ENCODE assay signal across 8 cellular contexts in genomic region chr11:61972796-61973602, GRCh38. TPM values are rescaled to one million over a fixed set of nuclear protein-coding genes. Genes with fewer than 3 reads are reported as not detected.
DNase-seq lines count a peak whose midpoint lies in the region; ATAC-seq, FAIRE-seq and TF ChIP-seq lines count a peak whose summit lies in the region.

No MANE protein-coding gene starts in this region.

- no peaks in the 10 kb centered on the region for H3K36me3 Mint-ChIP-seq in neural progenitor cell

- H3K27me3 Mint-ChIP-seq in neural progenitor cell (ENCODE audit: insufficient read depth, low read depth) = peaks cover 4% of the 10 kb centered on the region

- no peaks in the 10 kb centered on the region for H3K9me3 ChIP-seq in OCI-LY3 (ENCODE audit: insufficient read depth, low read length)
- no peaks in the 10 kb centered on the region for H3K9me3 ChIP-seq in endothelial cell of umbilical vein (replicated peaks; ENCODE audit: control insufficient read depth, insufficient read depth, low read length)
- no peaks in the 10 kb centered on the region for H3K9me3 ChIP-seq in neural progenitor cell (ENCODE audit: low read depth)

- no TSS peak for BruUV-seq in endothelial cell of umbilical vein (replicated peaks; lab: Mats Ljungman, UMichigan)

- TF ChIP-seq CTCF in OCI-LY3 (IDR thresholded peaks at IDR 0.05; ENCODE audit: low read depth, low read length) (no peak), endothelial cell of umbilical vein (IDR thresholded peaks at IDR 0.05; ENCODE audit: extremely low read depth in 1 of 2, insufficient read depth in 1 of 2, low read depth in 1 of 2, low read length in 2 of 2) (no peak), neural progenitor cell (IDR thresholded peaks at IDR 0.05) (no peak)

- ATAC-seq in GM18861 (IDR thresholded peaks at IDR 0.05; ENCODE audit: unreplicated experiment) = no peak

- peak; percentile 84 for FAIRE-seq in endothelial cell of umbilical vein (lab: Jason Lieb, UNC)

- H3K4me3 ChIP-seq in OCI-LY3 (ENCODE audit: low read length) (peak overlapping the region; percentile 7; the same call in 1 of the 2 replicates), endothelial cell of umbilical vein (replicated peaks in 1 of 3; ENCODE audit: insufficient read depth in 1 of 3, low read depth in 1 of 3, low read length in 3 of 3) (no peak overlapping the region), neural progenitor cell (no peak overlapping the region)

- H3K27me3 ChIP-seq in OCI-LY3 (ENCODE audit: low read depth, low read length) (no peaks in the 10 kb centered on the region), endothelial cell of umbilical vein (ENCODE audit: control insufficient read depth in 2 of 2, insufficient read depth in 2 of 2, low read length in 2 of 2) (no peaks in the 10 kb centered on the region), neural progenitor cell (no peaks in the 10 kb centered on the region)

- in situ Hi-C loops in Caki2 (cut with HindIII; ENCODE audit: low pct_unique_long_range_greater_than_20kb, low sequenced_read_pairs) = no loop called here

- intact Hi-C loops in endothelial cell of umbilical vein (cut with micrococcal nuclease) = no loop called here

- no peaks in the 10 kb centered on the region for H4K20me1 ChIP-seq in OCI-LY3 (ENCODE audit: insufficient read depth, low read length)
- no peaks in the 10 kb centered on the region for H4K20me1 ChIP-seq in endothelial cell of umbilical vein (replicated peaks; ENCODE audit: control insufficient read depth, extremely low read depth, insufficient read depth, low read length)
- H4K20me1 ChIP-seq in neural progenitor cell (ENCODE audit: low read depth) = no peaks in the 10 kb centered on the region

- CTCF ChIA-PET in endothelial cell of umbilical vein (lab: Charles Lee) = interaction anchor here (0.7 to 6.9 kb wide), 7 partner anchors 8 to 639 kb away, joined by 3 to 63 read pairs (median 8); partner anchors contain the start of gene EML3

- H3K4me1 Mint-ChIP-seq in neural progenitor cell = peaks cover 38% of the 10 kb centered on the region

- H3K4me3 Mint-ChIP-seq in neural progenitor cell = no peak overlapping the region

- dilution Hi-C loops in endothelial cell of umbilical vein (cut with MboI; ENCODE audit: extremely low pct_ligation_motif_present, low sequenced_read_pairs) = no loop called here

- H3K27ac ChIP-seq in OCI-LY3 (ENCODE audit: low read length) (peak overlapping the region; percentile 43), endothelial cell of umbilical vein (ENCODE audit: insufficient read depth, low read depth, low read length) (peak overlapping the region; percentile 98), neural progenitor cell (no peak overlapping the region)

- TF ChIP-seq POLR2A in endothelial cell of umbilical vein (IDR thresholded peaks at IDR 0.05; ENCODE audit: low read depth, low read length) = no peak

- H3K4me1 ChIP-seq in OCI-LY3 (ENCODE audit: low read length) (peaks cover 34% of the 10 kb centered on the region), endothelial cell of umbilical vein (ENCODE audit: control insufficient read depth, extremely low read depth, insufficient read depth, low read length) (peaks cover 70% of the 10 kb centered on the region), neural progenitor cell (peaks cover 30% of the 10 kb centered on the region)

- H3K4me2 ChIP-seq in OCI-LY3 (ENCODE audit: low read length) (peak overlapping the region; percentile 50), endothelial cell of umbilical vein (ENCODE audit: insufficient read depth, low read length) (peak overlapping the region; percentile 70), neural progenitor cell (no peak overlapping the region)

- H3K27ac Mint-ChIP-seq in neural progenitor cell = peak overlapping the region; percentile 94

- no peaks in the 10 kb centered on the region for H3K9me3 Mint-ChIP-seq in neural progenitor cell

- no peaks in the 10 kb centered on the region for H3K79me2 ChIP-seq in OCI-LY3 (ENCODE audit: low read length)
- H3K79me2 ChIP-seq in endothelial cell of umbilical vein (ENCODE audit: control insufficient read depth, insufficient read depth, low read length) = peaks cover 9% of the 10 kb centered on the region
- peaks cover 16% of the 10 kb centered on the region for H3K79me2 ChIP-seq in neural progenitor cell (ENCODE audit: low read depth)

- no peaks in the 10 kb centered on the region for H3K9me1 ChIP-seq in endothelial cell of umbilical vein (replicated peaks; ENCODE audit: control insufficient read depth, extremely low read depth, insufficient read depth, low read length)

- POLR2A ChIA-PET in endothelial cell of umbilical vein (lab: Charles Lee) = interaction anchor here (1.0 kb wide), 1 partner anchor 9 kb away, joined by 3 read pairs; no protein-coding TSS in a partner anchor

- H3F3A ChIP-seq in neural progenitor cell (ENCODE audit: low read depth) = peaks cover 26% of the 10 kb centered on the region

- H2AFZ ChIP-seq in OCI-LY3 (ENCODE audit: low read depth, low read length) = peak overlapping the region; percentile 28; the same call in 1 of the 2 replicates
- peak overlapping the region; percentile 66 for H2AFZ ChIP-seq in endothelial cell of umbilical vein (ENCODE audit: low read depth, low read length)
- no peak overlapping the region for H2AFZ ChIP-seq in neural progenitor cell (replicated peaks)

- peak; percentile 93 for DNase-seq in Caki2 (ENCODE audit: low read depth)
- peak; percentile 76 for DNase-seq in endothelial cell of umbilical vein (ENCODE audit: low read depth, low spot score)
- no peak for DNase-seq in neural progenitor cell (ENCODE audit: low spot score)
- no peak for DNase-seq in NCI-H748 (lab: John Stamatoyannopoulos, UW; ENCODE audit: unreplicated experiment)
- DNase-seq in cerebellum (ENCODE audit: low spot score) = no peak
- no peak for DNase-seq in NCI-H2029 (lab: John Stamatoyannopoulos, UW)

- no peaks in the 10 kb centered on the region for H3K36me3 ChIP-seq in OCI-LY3 (replicated peaks; ENCODE audit: low read depth, low read length)
- no peaks in the 10 kb centered on the region for H3K36me3 ChIP-seq in endothelial cell of umbilical vein (ENCODE audit: control insufficient read depth in 2 of 2, extremely low read depth in 1 of 2, insufficient read depth in 2 of 2, low read length in 2 of 2)
- no peaks in the 10 kb centered on the region for H3K36me3 ChIP-seq in neural progenitor cell

- H3K9ac ChIP-seq in OCI-LY3 (ENCODE audit: low read length) (peak overlapping the region; percentile 15; the same call in 1 of the 2 replicates), endothelial cell of umbilical vein (replicated peaks; ENCODE audit: extremely low read depth, insufficient read depth, low read length) (peak overlapping the region; percentile 87), neural progenitor cell (no peak overlapping the region)

TF ChIP-seq in endothelial cell of umbilical vein, 7 proteins besides CTCF, POLR2A, EP300 and RAD21 (continues in another document):
- TF ChIP-seq POLR2AphosphoS5 (IDR thresholded peaks at IDR 0.05; ENCODE audit: insufficient read depth, low read depth, low read length) (no peak), JUN (IDR thresholded peaks at IDR 0.05; ENCODE audit: borderline replicate concordance, insufficient read depth, insufficient read length, low read depth) (no peak), MYC (IDR thresholded peaks at IDR 0.05; ENCODE audit: low read depth, low read length) (no peak), MAX (IDR thresholded peaks at IDR 0.05; ENCODE audit: insufficient read depth, insufficient read length) (no peak)

RNA-seq across cellular contexts. Expression of gene FTH1, which starts 5.6 kb away (rescaled TPM):
- total RNA-seq in Caki2 (2014; rRNA removed; shearing (Covaris generic); ENCODE audit: low replicate concordance) = 2,721 and 2,840 TPM in 2 replicates
- total RNA-seq in endothelial cell of umbilical vein (2,371 and 2,501 TPM in 2 replicates), neural progenitor cell (ENCODE audit: low replicate concordance) (649 and 846 TPM in 2 replicates), cerebellum (295 TPM)
- 1,123 and 1,177 TPM in 2 replicates for polyA plus RNA-seq in endothelial cell of umbilical vein
- polyA plus RNA-seq in endothelial cell of umbilical vein (2011; cell fraction: cytosol; rRNA removed) = 1,817 and 2,147 TPM in 2 replicates
- polyA plus RNA-seq in endothelial cell of umbilical vein (2011; cell fraction: nucleus; rRNA removed) = 551 and 657 TPM in 2 replicates
- polyA plus RNA-seq in endothelial cell of umbilical vein (2012) = 3,119 and 5,287 TPM in 2 replicates
- polyA minus RNA-seq in endothelial cell of umbilical vein = 640 and 676 TPM in 2 replicates
- polyA minus RNA-seq in endothelial cell of umbilical vein (2011; cell fraction: cytosol; rRNA and poly(A)+ RNA removed) = 1,415 TPM
- polyA minus RNA-seq in endothelial cell of umbilical vein (2011; cell fraction: nucleus; rRNA and poly(A)+ RNA removed) = 173 and 200 TPM in 2 replicates

RNA-seq across cellular contexts. Expression of gene BEST1, which starts 22.8 kb away (rescaled TPM):
- not detected in 2 replicates for total RNA-seq in Caki2 (2014; rRNA removed; shearing (Covaris generic); ENCODE audit: low replicate concordance)
- 0.21 TPM in 1 of 2 replicates, not detected in the other for total RNA-seq in endothelial cell of umbilical vein
- polyA plus RNA-seq in endothelial cell of umbilical vein = 0.04 and 0.05 TPM in 2 replicates
- polyA plus RNA-seq in endothelial cell of umbilical vein (2011; cell fraction: cytosol; rRNA removed) = 0.04 TPM in 1 of 2 replicates, not detected in the other
- polyA plus RNA-seq in endothelial cell of umbilical vein (2011; cell fraction: nucleus; rRNA removed) = 0.11 and 0.15 TPM in 2 replicates
- polyA plus RNA-seq in endothelial cell of umbilical vein (2012) = 0.52 and 0.83 TPM in 2 replicates
- 0.13 TPM in 1 of 2 replicates, not detected in the other for polyA minus RNA-seq in endothelial cell of umbilical vein
- polyA minus RNA-seq in endothelial cell of umbilical vein (2011; cell fraction: cytosol; rRNA and poly(A)+ RNA removed) = 0.92 TPM
- polyA minus RNA-seq in endothelial cell of umbilical vein (2011; cell fraction: nucleus; rRNA and poly(A)+ RNA removed) = 0.24 TPM in 1 of 2 replicates, not detected in the other
- 0.15 TPM in 1 of 2 replicates, not detected in the other for total RNA-seq in neural progenitor cell (ENCODE audit: low replicate concordance)
- total RNA-seq in cerebellum = 1.9 TPM

RNA-seq across cellular contexts. Expression of gene RAB3IL1, which starts 55.6 kb away (rescaled TPM):
- 7.5 and 9.6 TPM in 2 replicates for total RNA-seq in Caki2 (2014; rRNA removed; shearing (Covaris generic); ENCODE audit: low replicate concordance)
- total RNA-seq in endothelial cell of umbilical vein (1.2 and 3.6 TPM in 2 replicates), neural progenitor cell (ENCODE audit: low replicate concordance) (1.4 TPM in 2 replicates), cerebellum (4.5 TPM)
- 1.8 and 2.9 TPM in 2 replicates for polyA plus RNA-seq in endothelial cell of umbilical vein
- polyA plus RNA-seq in endothelial cell of umbilical vein (2011; cell fraction: cytosol; rRNA removed) = 0.88 and 1.4 TPM in 2 replicates
- 2.1 TPM in 2 replicates for polyA plus RNA-seq in endothelial cell of umbilical vein (2011; cell fraction: nucleus; rRNA removed)
- 1.3 and 3.8 TPM in 2 replicates for polyA plus RNA-seq in endothelial cell of umbilical vein (2012)
- polyA minus RNA-seq in endothelial cell of umbilical vein = 0.89 and 0.90 TPM in 2 replicates
- 7.3 TPM for polyA minus RNA-seq in endothelial cell of umbilical vein (2011; cell fraction: cytosol; rRNA and poly(A)+ RNA removed)
- polyA minus RNA-seq in endothelial cell of umbilical vein (2011; cell fraction: nucleus; rRNA and poly(A)+ RNA removed) = 0.58 and 0.72 TPM in 2 replicates

Comparison
In these comparisons a context has a peak if more than half of its experiments do, and no peak if none do; other contexts are left out.
1. DNase-seq: peak in Caki2 (single experiment) and endothelial cell of umbilical vein (single experiment); none in neural progenitor cell (single experiment), NCI-H748 (single experiment), cerebellum (single experiment) and NCI-H2029 (single experiment).